Comparison of ENCODE assay signal across 1 cellular context in the genomic region with DNA sequence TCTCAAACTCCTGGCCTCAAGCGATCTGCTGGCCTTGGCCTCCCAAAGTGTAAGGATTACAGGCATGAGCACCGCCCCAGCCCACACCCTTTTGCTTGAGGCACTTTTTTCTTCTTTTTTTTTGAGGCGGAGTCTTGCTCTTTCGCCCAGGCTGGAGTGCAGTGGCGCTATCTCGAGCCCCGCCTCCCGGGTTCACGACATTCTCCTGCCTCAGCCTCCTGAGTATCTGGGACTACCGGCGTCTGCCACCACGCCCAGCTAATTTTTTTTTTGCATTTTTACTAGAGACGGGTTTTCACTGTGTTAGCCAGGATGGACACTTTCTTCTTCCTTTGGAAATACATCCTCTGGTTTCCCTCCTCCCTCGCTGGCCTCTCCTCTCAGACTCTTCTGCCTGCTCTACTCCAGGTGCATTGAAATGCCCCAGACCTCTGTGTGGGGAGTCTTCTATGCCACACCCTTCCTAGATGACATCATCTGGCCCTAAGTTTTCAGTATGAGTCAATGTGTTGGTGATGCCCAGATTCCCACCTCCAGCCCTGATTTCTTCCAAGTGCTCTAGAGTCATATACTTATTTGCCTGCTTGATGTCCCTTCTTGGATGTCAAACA.
A peak's percentile ranks its signal among the peaks of the same experiment; 100 is the strongest.
TF ChIP-seq lines count a peak whose summit lies in the region.

No MANE protein-coding gene starts in this region.

TF ChIP-seq in K562, 482 proteins besides CTCF, POLR2A, EP300 and RAD21 (continued from another document and continues in another):
- TF ChIP-seq TRIM25 (IDR thresholded peaks at IDR 0.05; ENCODE audit: borderline replicate concordance) (no peak), CREM (IDR thresholded peaks at IDR 0.05; ENCODE audit: low read depth) (no peak), ZNF592 (IDR thresholded peaks at IDR 0.05) (0 out of 2 replicates have a peak, but pooled peaks have one; percentile 29), SETDB1 (IDR thresholded peaks at IDR 0.05; ENCODE audit: low read length) (no peak), FOSL1 (tag; conservative IDR thresholded peaks at IDR 0.05) (peak; percentile 25; the same call in 1 of the 2 replicates), JUNB (CRISPR knock-in tag; conservative IDR thresholded peaks at IDR 0.05) (no peak), CHD1 (IDR thresholded peaks at IDR 0.05; ENCODE audit: low read length) (no peak), ZNF583 (CRISPR knock-in tag; IDR thresholded peaks at IDR 0.05) (no peak), PYGO2 (tag; IDR thresholded peaks at IDR 0.05) (no peak), EP400 (IDR thresholded peaks at IDR 0.05) (peak; percentile 59), ZBTB33 (CRISPR knock-in tag; IDR thresholded peaks at IDR 0.05) (no peak), MXI1 (IDR thresholded peaks at IDR 0.05; ENCODE audit: low read depth, low read length) (no peak), NUFIP1 (IDR thresholded peaks at IDR 0.05; ENCODE audit: partially characterized antibody) (no peak), DEAF1 (CRISPR knock-in tag; IDR thresholded peaks at IDR 0.05) (no peak), ZNF764 (CRISPR knock-in tag; IDR thresholded peaks at IDR 0.05; ENCODE audit: low read depth) (no peak)
- TF ChIP-seq, protein P1, sequence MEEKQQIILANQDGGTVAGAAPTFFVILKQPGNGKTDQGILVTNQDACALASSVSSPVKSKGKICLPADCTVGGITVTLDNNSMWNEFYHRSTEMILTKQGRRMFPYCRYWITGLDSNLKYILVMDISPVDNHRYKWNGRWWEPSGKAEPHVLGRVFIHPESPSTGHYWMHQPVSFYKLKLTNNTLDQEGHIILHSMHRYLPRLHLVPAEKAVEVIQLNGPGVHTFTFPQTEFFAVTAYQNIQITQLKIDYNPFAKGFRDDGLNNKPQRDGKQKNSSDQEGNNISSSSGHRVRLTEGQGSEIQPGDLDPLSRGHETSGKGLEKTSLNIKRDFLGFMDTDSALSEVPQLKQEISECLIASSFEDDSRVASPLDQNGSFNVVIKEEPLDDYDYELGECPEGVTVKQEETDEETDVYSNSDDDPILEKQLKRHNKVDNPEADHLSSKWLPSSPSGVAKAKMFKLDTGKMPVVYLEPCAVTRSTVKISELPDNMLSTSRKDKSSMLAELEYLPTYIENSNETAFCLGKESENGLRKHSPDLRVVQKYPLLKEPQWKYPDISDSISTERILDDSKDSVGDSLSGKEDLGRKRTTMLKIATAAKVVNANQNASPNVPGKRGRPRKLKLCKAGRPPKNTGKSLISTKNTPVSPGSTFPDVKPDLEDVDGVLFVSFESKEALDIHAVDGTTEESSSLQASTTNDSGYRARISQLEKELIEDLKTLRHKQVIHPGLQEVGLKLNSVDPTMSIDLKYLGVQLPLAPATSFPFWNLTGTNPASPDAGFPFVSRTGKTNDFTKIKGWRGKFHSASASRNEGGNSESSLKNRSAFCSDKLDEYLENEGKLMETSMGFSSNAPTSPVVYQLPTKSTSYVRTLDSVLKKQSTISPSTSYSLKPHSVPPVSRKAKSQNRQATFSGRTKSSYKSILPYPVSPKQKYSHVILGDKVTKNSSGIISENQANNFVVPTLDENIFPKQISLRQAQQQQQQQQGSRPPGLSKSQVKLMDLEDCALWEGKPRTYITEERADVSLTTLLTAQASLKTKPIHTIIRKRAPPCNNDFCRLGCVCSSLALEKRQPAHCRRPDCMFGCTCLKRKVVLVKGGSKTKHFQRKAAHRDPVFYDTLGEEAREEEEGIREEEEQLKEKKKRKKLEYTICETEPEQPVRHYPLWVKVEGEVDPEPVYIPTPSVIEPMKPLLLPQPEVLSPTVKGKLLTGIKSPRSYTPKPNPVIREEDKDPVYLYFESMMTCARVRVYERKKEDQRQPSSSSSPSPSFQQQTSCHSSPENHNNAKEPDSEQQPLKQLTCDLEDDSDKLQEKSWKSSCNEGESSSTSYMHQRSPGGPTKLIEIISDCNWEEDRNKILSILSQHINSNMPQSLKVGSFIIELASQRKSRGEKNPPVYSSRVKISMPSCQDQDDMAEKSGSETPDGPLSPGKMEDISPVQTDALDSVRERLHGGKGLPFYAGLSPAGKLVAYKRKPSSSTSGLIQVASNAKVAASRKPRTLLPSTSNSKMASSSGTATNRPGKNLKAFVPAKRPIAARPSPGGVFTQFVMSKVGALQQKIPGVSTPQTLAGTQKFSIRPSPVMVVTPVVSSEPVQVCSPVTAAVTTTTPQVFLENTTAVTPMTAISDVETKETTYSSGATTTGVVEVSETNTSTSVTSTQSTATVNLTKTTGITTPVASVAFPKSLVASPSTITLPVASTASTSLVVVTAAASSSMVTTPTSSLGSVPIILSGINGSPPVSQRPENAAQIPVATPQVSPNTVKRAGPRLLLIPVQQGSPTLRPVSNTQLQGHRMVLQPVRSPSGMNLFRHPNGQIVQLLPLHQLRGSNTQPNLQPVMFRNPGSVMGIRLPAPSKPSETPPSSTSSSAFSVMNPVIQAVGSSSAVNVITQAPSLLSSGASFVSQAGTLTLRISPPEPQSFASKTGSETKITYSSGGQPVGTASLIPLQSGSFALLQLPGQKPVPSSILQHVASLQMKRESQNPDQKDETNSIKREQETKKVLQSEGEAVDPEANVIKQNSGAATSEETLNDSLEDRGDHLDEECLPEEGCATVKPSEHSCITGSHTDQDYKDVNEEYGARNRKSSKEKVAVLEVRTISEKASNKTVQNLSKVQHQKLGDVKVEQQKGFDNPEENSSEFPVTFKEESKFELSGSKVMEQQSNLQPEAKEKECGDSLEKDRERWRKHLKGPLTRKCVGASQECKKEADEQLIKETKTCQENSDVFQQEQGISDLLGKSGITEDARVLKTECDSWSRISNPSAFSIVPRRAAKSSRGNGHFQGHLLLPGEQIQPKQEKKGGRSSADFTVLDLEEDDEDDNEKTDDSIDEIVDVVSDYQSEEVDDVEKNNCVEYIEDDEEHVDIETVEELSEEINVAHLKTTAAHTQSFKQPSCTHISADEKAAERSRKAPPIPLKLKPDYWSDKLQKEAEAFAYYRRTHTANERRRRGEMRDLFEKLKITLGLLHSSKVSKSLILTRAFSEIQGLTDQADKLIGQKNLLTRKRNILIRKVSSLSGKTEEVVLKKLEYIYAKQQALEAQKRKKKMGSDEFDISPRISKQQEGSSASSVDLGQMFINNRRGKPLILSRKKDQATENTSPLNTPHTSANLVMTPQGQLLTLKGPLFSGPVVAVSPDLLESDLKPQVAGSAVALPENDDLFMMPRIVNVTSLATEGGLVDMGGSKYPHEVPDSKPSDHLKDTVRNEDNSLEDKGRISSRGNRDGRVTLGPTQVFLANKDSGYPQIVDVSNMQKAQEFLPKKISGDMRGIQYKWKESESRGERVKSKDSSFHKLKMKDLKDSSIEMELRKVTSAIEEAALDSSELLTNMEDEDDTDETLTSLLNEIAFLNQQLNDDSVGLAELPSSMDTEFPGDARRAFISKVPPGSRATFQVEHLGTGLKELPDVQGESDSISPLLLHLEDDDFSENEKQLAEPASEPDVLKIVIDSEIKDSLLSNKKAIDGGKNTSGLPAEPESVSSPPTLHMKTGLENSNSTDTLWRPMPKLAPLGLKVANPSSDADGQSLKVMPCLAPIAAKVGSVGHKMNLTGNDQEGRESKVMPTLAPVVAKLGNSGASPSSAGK (IDR thresholded peaks at IDR 0.05): peak; percentile 61
- TF ChIP-seq, protein P2, sequence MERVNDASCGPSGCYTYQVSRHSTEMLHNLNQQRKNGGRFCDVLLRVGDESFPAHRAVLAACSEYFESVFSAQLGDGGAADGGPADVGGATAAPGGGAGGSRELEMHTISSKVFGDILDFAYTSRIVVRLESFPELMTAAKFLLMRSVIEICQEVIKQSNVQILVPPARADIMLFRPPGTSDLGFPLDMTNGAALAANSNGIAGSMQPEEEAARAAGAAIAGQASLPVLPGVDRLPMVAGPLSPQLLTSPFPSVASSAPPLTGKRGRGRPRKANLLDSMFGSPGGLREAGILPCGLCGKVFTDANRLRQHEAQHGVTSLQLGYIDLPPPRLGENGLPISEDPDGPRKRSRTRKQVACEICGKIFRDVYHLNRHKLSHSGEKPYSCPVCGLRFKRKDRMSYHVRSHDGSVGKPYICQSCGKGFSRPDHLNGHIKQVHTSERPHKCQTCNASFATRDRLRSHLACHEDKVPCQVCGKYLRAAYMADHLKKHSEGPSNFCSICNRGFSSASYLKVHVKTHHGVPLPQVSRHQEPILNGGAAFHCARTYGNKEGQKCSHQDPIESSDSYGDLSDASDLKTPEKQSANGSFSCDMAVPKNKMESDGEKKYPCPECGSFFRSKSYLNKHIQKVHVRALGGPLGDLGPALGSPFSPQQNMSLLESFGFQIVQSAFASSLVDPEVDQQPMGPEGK (CRISPR knock-in tag; IDR thresholded peaks at IDR 0.05; ENCODE audit: borderline replicate concordance): no peak
- TF ChIP-seq, protein P3, sequence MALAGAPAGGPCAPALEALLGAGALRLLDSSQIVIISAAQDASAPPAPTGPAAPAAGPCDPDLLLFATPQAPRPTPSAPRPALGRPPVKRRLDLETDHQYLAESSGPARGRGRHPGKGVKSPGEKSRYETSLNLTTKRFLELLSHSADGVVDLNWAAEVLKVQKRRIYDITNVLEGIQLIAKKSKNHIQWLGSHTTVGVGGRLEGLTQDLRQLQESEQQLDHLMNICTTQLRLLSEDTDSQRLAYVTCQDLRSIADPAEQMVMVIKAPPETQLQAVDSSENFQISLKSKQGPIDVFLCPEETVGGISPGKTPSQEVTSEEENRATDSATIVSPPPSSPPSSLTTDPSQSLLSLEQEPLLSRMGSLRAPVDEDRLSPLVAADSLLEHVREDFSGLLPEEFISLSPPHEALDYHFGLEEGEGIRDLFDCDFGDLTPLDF (CRISPR knock-in tag; IDR thresholded peaks at IDR 0.05): no peak
- TF ChIP-seq, protein P4, sequence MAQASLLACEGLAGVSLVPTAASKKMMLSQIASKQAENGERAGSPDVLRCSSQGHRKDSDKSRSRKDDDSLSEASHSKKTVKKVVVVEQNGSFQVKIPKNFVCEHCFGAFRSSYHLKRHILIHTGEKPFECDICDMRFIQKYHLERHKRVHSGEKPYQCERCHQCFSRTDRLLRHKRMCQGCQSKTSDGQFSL (CRISPR knock-in tag; IDR thresholded peaks at IDR 0.05): no peak
- TF ChIP-seq, protein P4 (tag; IDR thresholded peaks at IDR 0.05): no peak
